16 cellular contexts compared by ENCODE assay signal in genomic region chr2:217905395-217905794, GRCh38.
DNase-seq lines count a peak whose midpoint lies in the region; ATAC-seq, FAIRE-seq and TF ChIP-seq lines count a peak whose summit lies in the region.
"Had no signal": no experiment of that assay in that cellular context is flagged by ENCODE, and none has a peak within 500 bp of the region (broad histone marks: within the 10 kb centered on the region; RNA-seq: fewer than 3 reads in every experiment).

No MANE protein-coding gene starts in this region.

- ATAC-seq in pancreas, result no peak
- ATAC-seq in HG03097 (IDR thresholded peaks at IDR 0.05; ENCODE audit: low FRiP score, unreplicated experiment), result no peak
- ATAC-seq in GM21367 (IDR thresholded peaks at IDR 0.05; ENCODE audit: unreplicated experiment), result no peak
- no peak for ATAC-seq in activated T-helper 17 cell treated with anti-CD3 and anti-CD28 coated beads, Interleukin-2, amount 50 U/mL, for 72 hours (replicated peaks)

- no peak for FAIRE-seq in pancreas (lab: Jason Lieb, UNC)

- no peaks in the 10 kb centered on the region for H3K4me1 Mint-ChIP-seq in activated T-helper 17 cell treated with anti-CD3 and anti-CD28 coated beads, Interleukin-2, amount 50 U/mL, for 72 hours
- no peaks in the 10 kb centered on the region for H3K4me1 Mint-ChIP-seq in activated T-helper 1 cell treated with anti-CD3 and anti-CD28 coated beads, Interleukin-12 subunit alpha, Interleukin-12 subunit beta, Interleukin-2, Interleukin-4 antibody, amounts not matched to agents 30 ng/mL and 10 ng/mL and 1 ng/mL, durations not matched to agents 14 hours and 24 hours and 36 hours (ENCODE audit: low read depth)
- H3K4me1 Mint-ChIP-seq: activated naive CD4-positive, alpha-beta T cell treated with anti-CD3 and anti-CD28 coated beads, Interleukin-2, amount 50 U/mL, for 24 hours had no signal

- TF ChIP-seq CTCF in adrenal gland (IDR thresholded peaks at IDR 0.05) (no peak), right atrium auricular region (IDR thresholded peaks at IDR 0.05) (no peak), pancreas (IDR thresholded peaks at IDR 0.05) (no peak), tibial nerve (IDR thresholded peaks at IDR 0.05) (no peak)

- H3K36me3 Mint-ChIP-seq in activated T-helper 17 cell treated with anti-CD3 and anti-CD28 coated beads, Interleukin-2, amount 50 U/mL, for 72 hours (ENCODE audit: low read depth), result no peaks in the 10 kb centered on the region
- H3K36me3 Mint-ChIP-seq in activated T-helper 1 cell treated with anti-CD3 and anti-CD28 coated beads, Interleukin-12 subunit alpha, Interleukin-12 subunit beta, Interleukin-2, Interleukin-4 antibody, amounts not matched to agents 30 ng/mL and 10 ng/mL and 1 ng/mL, durations not matched to agents 14 hours and 24 hours and 36 hours (ENCODE audit: low read depth), result no peaks in the 10 kb centered on the region
- H3K36me3 Mint-ChIP-seq: activated CD4-positive, alpha-beta memory T cell treated with anti-CD3 and anti-CD28 coated beads for 36 hours; activated naive CD4-positive, alpha-beta T cell treated with anti-CD3 and anti-CD28 coated beads, Interleukin-2, amount 50 U/mL, for 24 hours; naive B cell had no signal

- H3K9me3 Mint-ChIP-seq in activated T-helper 17 cell treated with anti-CD3 and anti-CD28 coated beads, Interleukin-2, amount 50 U/mL, for 72 hours, result no peaks in the 10 kb centered on the region
- no peaks in the 10 kb centered on the region for H3K9me3 Mint-ChIP-seq in activated T-helper 1 cell treated with anti-CD3 and anti-CD28 coated beads, Interleukin-12 subunit alpha, Interleukin-12 subunit beta, Interleukin-2, Interleukin-4 antibody, amounts not matched to agents 30 ng/mL and 10 ng/mL and 1 ng/mL, durations not matched to agents 14 hours and 24 hours and 36 hours
- H3K9me3 Mint-ChIP-seq: activated CD4-positive, alpha-beta memory T cell treated with anti-CD3 and anti-CD28 coated beads for 36 hours; activated naive CD4-positive, alpha-beta T cell treated with anti-CD3 and anti-CD28 coated beads, Interleukin-2, amount 50 U/mL, for 24 hours; HFFc6; type B pancreatic cell had no signal

- H3K27ac ChIP-seq in adrenal gland (peak overlapping the region in 4 of 5 donors; percentile 88 to 98 (median 95)), right atrium auricular region (peak overlapping the region; percentile 96 to 99), pancreas (peak overlapping the region; percentile 17 to 90 (median 69)), tibial nerve (peak overlapping the region; percentile 74 to 94 (median 85))

- H3K27me3 Mint-ChIP-seq in activated T-helper 17 cell treated with anti-CD3 and anti-CD28 coated beads, Interleukin-2, amount 50 U/mL, for 72 hours, result peaks cover 21% of the 10 kb centered on the region
- H3K27me3 Mint-ChIP-seq in activated T-helper 1 cell treated with anti-CD3 and anti-CD28 coated beads, Interleukin-12 subunit alpha, Interleukin-12 subunit beta, Interleukin-2, Interleukin-4 antibody, amounts not matched to agents 30 ng/mL and 10 ng/mL and 1 ng/mL, durations not matched to agents 14 hours and 24 hours and 36 hours (ENCODE audit: insufficient read depth), result peaks cover 22% of the 10 kb centered on the region
- H3K27me3 Mint-ChIP-seq: type B pancreatic cell had no signal

- TF ChIP-seq POLR2A in adrenal gland (IDR thresholded peaks at IDR 0.05) (no peak), tibial nerve (IDR thresholded peaks at IDR 0.05) (no peak)

- H3K27ac Mint-ChIP-seq in activated T-helper 17 cell treated with anti-CD3 and anti-CD28 coated beads, Interleukin-2, amount 50 U/mL, for 72 hours, result no peak overlapping the region
- no peak overlapping the region for H3K27ac Mint-ChIP-seq in activated T-helper 1 cell treated with anti-CD3 and anti-CD28 coated beads, Interleukin-12 subunit alpha, Interleukin-12 subunit beta, Interleukin-2, Interleukin-4 antibody, amounts not matched to agents 30 ng/mL and 10 ng/mL and 1 ng/mL, durations not matched to agents 14 hours and 24 hours and 36 hours
- H3K27ac Mint-ChIP-seq: activated CD4-positive, alpha-beta memory T cell treated with anti-CD3 and anti-CD28 coated beads for 36 hours; activated naive CD4-positive, alpha-beta T cell treated with anti-CD3 and anti-CD28 coated beads, Interleukin-2, amount 50 U/mL, for 24 hours had no signal

- DNase-seq in adrenal gland (no peak), right atrium auricular region (ENCODE audit: low spot score) (no peak), pancreas (peak in 2 of 6 donors; percentile 34 to 59), tibial nerve (ENCODE audit: low spot score in 2 of 2) (peak; percentile 57 to 61)
- DNase-seq in activated T-helper 1 cell treated with anti-CD3 and anti-CD28 coated beads, Interleukin-12 subunit alpha, Interleukin-12 subunit beta, Interleukin-2, Interleukin-4 antibody, amounts not matched to agents 30 ng/mL and 10 ng/mL and 1 ng/mL, durations not matched to agents 14 hours and 24 hours and 36 hours (ENCODE audit: low spot score), result no peak
- DNase-seq: activated CD4-positive, alpha-beta memory T cell treated with anti-CD3 and anti-CD28 coated beads for 36 hours; Caco-2; HFFc6; naive B cell; stimulated activated CD4-positive, alpha-beta T cell treated with anti-CD3 and anti-CD28 coated beads, Interleukin-4, amount 100 ng/mL, for 1 hour; SW 1271 had no signal

- H3K9me3 ChIP-seq in adrenal gland (replicated peaks in 1 of 3), result no peaks in the 10 kb centered on the region
- no peaks in the 10 kb centered on the region for H3K9me3 ChIP-seq in right atrium auricular region
- no peaks in the 10 kb centered on the region for H3K9me3 ChIP-seq in pancreas
- no peaks in the 10 kb centered on the region for H3K9me3 ChIP-seq in tibial nerve
- H3K9me3 ChIP-seq: Caco-2 had no signal

- WGBS in adrenal gland, 4 donors, result 53 to 66% (median 58%) methylated on average over 7 to 10 of the region's 10 CpGs
- WGBS in pancreas, 2 donors, result 44 to 48% methylated on average over 10 of the region's 10 CpGs
- WGBS in tibial nerve, 2 donors, result 14 to 20% methylated on average over 8 to 9 of the region's 10 CpGs

- H3K27me3 ChIP-seq in adrenal gland (no peaks in the 10 kb centered on the region), right atrium auricular region (no peaks in the 10 kb centered on the region), pancreas (no peaks in the 10 kb centered on the region), tibial nerve (no peaks in the 10 kb centered on the region)

- no peak overlapping the region for H3K4me3 Mint-ChIP-seq in activated T-helper 17 cell treated with anti-CD3 and anti-CD28 coated beads, Interleukin-2, amount 50 U/mL, for 72 hours
- no peak overlapping the region for H3K4me3 Mint-ChIP-seq in activated T-helper 1 cell treated with anti-CD3 and anti-CD28 coated beads, Interleukin-12 subunit alpha, Interleukin-12 subunit beta, Interleukin-2, Interleukin-4 antibody, amounts not matched to agents 30 ng/mL and 10 ng/mL and 1 ng/mL, durations not matched to agents 14 hours and 24 hours and 36 hours
- H3K4me3 Mint-ChIP-seq: activated CD4-positive, alpha-beta memory T cell treated with anti-CD3 and anti-CD28 coated beads for 36 hours; activated naive CD4-positive, alpha-beta T cell treated with anti-CD3 and anti-CD28 coated beads, Interleukin-2, amount 50 U/mL, for 24 hours; HFFc6; naive B cell; type B pancreatic cell had no signal

- H3K4me3 ChIP-seq in adrenal gland (no peak overlapping the region), right atrium auricular region (peak overlapping the region in 1 of 2 donors; percentile 25), pancreas (no peak overlapping the region), tibial nerve (peak overlapping the region in 1 of 4 donors; percentile 22)

- H3K4me1 ChIP-seq in adrenal gland (replicated peaks in 1 of 2) (peaks cover 70 to 94% of the 10 kb centered on the region in 2 donors), right atrium auricular region (peaks cover 0 to 100% of the 10 kb centered on the region in 2 donors), pancreas (peaks cover 60 to 63% (median 61%) of the 10 kb centered on the region in 3 donors), tibial nerve (peaks cover 3 to 100% (median 85%) of the 10 kb centered on the region in 4 donors)

- TF ChIP-seq EP300 in tibial nerve (IDR thresholded peaks at IDR 0.05), result peak; percentile 43 to 91

- intact Hi-C loops in adrenal gland (cut with DNase I) (no loop called here), pancreas (cut with DNase I) (no loop called here)
- intact Hi-C loops in activated T-helper 1 cell treated with anti-CD3 and anti-CD28 coated beads, Interleukin-12 subunit alpha, Interleukin-12 subunit beta, Interleukin-2, Interleukin-4 antibody, amounts not matched to agents 30 ng/mL and 10 ng/mL and 1 ng/mL, durations not matched to agents 14 hours and 24 hours and 36 hours (cut with micrococcal nuclease), result no loop called here

- H3K36me3 ChIP-seq in adrenal gland (replicated peaks in 1 of 2), result peaks cover 0 to 32% of the 10 kb centered on the region in 2 donors
- H3K36me3 ChIP-seq in right atrium auricular region, result peaks cover 37% of the 10 kb centered on the region
- peaks cover 0 to 11% (median 0%) of the 10 kb centered on the region in 3 donors for H3K36me3 ChIP-seq in pancreas
- H3K36me3 ChIP-seq in tibial nerve, result peaks cover 0 to 13% (median 0%) of the 10 kb centered on the region in 3 donors

Comparison
In these comparisons a context has a peak if more than half of its experiments do, and no peak if none do; other contexts are left out.
1. DNase-seq: peak in tibial nerve (2 of 2); none in adrenal gland (0 of 7), right atrium auricular region (single experiment) and activated T-helper 1 cell treated with anti-CD3 and anti-CD28 coated beads, Interleukin-12 subunit alpha, Interleukin-12 subunit beta, Interleukin-2, Interleukin-4 antibody, amounts not matched to agents 30 ng/mL and 10 ng/mL and 1 ng/mL, durations not matched to agents 14 hours and 24 hours and 36 hours (single experiment).
2. Peak in every context shown above with its lines, with median percentiles within 50 percentile points of each other: H3K27ac ChIP-seq.